Comparison of ENCODE assay signal across 8 cellular contexts in the genomic region with DNA sequence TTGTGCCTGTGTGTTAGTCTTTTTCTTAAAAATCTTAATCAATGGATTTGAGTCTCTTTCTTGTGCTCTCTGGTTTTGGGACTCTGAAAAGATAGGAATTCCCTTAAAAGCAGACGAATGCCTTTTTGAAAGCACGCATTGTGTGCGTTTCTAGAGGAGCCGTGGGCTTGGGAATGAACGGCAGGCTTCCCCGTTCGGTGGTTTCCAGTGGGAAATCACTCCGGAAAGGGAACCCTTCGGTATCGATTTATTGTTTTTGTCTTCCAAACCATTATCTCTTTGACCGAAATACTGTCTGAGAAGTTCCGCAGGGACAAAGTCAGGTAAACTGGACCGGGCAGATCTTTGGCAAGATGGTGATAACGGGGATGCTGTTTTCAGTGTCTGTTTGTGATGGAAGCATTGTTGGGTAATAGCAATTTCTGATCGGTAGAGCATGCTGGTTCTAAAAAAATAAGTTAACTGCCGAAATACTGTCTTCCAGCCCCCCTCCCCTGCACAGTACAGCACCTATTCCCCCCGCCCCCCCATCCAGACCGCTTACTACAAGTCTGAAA. TPM values are rescaled to one million over a fixed set of nuclear protein-coding genes. Genes with fewer than 3 reads are reported as not detected.
DNase-seq lines count a peak whose midpoint lies in the region; ATAC-seq and TF ChIP-seq lines count a peak whose summit lies in the region.

No MANE protein-coding gene starts in this region.

- H3K4me1 ChIP-seq in DOHH2 (ENCODE audit: control insufficient read depth, low read length) (peaks cover 48% of the 10 kb centered on the region), ectodermal cell (ENCODE audit: control insufficient read depth, insufficient read depth, low read length) (peaks cover 31% of the 10 kb centered on the region), neural progenitor cell (peaks cover 21% of the 10 kb centered on the region)

- H3K4me3 Mint-ChIP-seq in neural progenitor cell (no peak overlapping the region), osteocyte (ENCODE audit: unreplicated experiment) (no peak overlapping the region)

- H4K20me1 ChIP-seq in DOHH2 (ENCODE audit: control insufficient read depth, insufficient read depth, low read depth, low read length), result peaks cover 10% of the 10 kb centered on the region; the same call in 1 of the 2 replicates
- peaks cover 13% of the 10 kb centered on the region for H4K20me1 ChIP-seq in neural progenitor cell (ENCODE audit: low read depth)

- peaks cover 3% of the 10 kb centered on the region; the same call in 1 of the 2 replicates for H3K36me3 ChIP-seq in DOHH2 (ENCODE audit: control insufficient read depth, low read length)
- no peaks in the 10 kb centered on the region for H3K36me3 ChIP-seq in ectodermal cell (ENCODE audit: control insufficient read depth, insufficient read depth, low read length)
- H3K36me3 ChIP-seq in neural progenitor cell, result no peaks in the 10 kb centered on the region

- H3K9me2 ChIP-seq in DOHH2 (replicated peaks; ENCODE audit: control insufficient read depth, low read length), result no peaks in the 10 kb centered on the region

- H3K9me3 Mint-ChIP-seq in neural progenitor cell (no peaks in the 10 kb centered on the region), osteocyte (ENCODE audit: unreplicated experiment) (no peaks in the 10 kb centered on the region)

- peaks cover under 1% of the 10 kb centered on the region for H3K36me3 Mint-ChIP-seq in neural progenitor cell
- H3K36me3 Mint-ChIP-seq in osteocyte (ENCODE audit: unreplicated experiment), result no peaks in the 10 kb centered on the region

- DNase-seq in NCI-H345 treated with DMSO at 0.1 percent for 48 hours (lab: John Stamatoyannopoulos, UW; ENCODE audit: unreplicated experiment), result peak; percentile 22
- DNase-seq in neural progenitor cell (ENCODE audit: low spot score), result no peak
- no peak for DNase-seq in osteocyte (ENCODE audit: extremely low spot score, unreplicated experiment)
- DNase-seq in SW480 (ENCODE audit: low spot score), result no peak
- no peak for DNase-seq in NCI-H2227 treated with DMSO at 0.1 percent for 48 hours (lab: John Stamatoyannopoulos, UW)

- H3K27ac ChIP-seq in DOHH2 (ENCODE audit: low read depth, low read length) (peak overlapping the region; percentile 76), ectodermal cell (ENCODE audit: insufficient read depth, low read depth, low read length, poor library complexity, severe bottlenecking) (no peak overlapping the region), neural progenitor cell (no peak overlapping the region)

- H3K4me3 ChIP-seq in DOHH2 (ENCODE audit: low read length), result peak overlapping the region; percentile 94
- peak overlapping the region; percentile 87 for H3K4me3 ChIP-seq in ectodermal cell (ENCODE audit: insufficient read depth, low read depth, low read length)
- H3K4me3 ChIP-seq in neural progenitor cell, result peak overlapping the region; percentile 96

- H3K27ac Mint-ChIP-seq in neural progenitor cell, result no peak overlapping the region
- H3K27ac Mint-ChIP-seq in osteocyte (ENCODE audit: unreplicated experiment), result no peak overlapping the region

- H3K27me3 Mint-ChIP-seq in neural progenitor cell (ENCODE audit: insufficient read depth, low read depth), result peaks cover 2% of the 10 kb centered on the region
- H3K27me3 Mint-ChIP-seq in osteocyte (ENCODE audit: unreplicated experiment), result no peaks in the 10 kb centered on the region

- 1 to 2% methylated on average over 15 to 17 of the region's 18 CpGs for WGBS in ectodermal cell, 2 experiments

- peak overlapping the region; percentile 23 for H3K9ac ChIP-seq in neural progenitor cell

- no peak for TF ChIP-seq CTCF in DOHH2 (IDR thresholded peaks at IDR 0.05; ENCODE audit: low read depth, low read length, poor library complexity, severe bottlenecking)
- TF ChIP-seq CTCF in neural progenitor cell (IDR thresholded peaks at IDR 0.05), result no peak
- TF ChIP-seq CTCF in osteocyte (IDR thresholded peaks at IDR 0.05), result no peak

- peak overlapping the region; percentile 5 for H2AFZ ChIP-seq in neural progenitor cell (replicated peaks)

- H3K79me2 ChIP-seq in DOHH2 (ENCODE audit: control insufficient read depth, low read length), result peaks cover 56% of the 10 kb centered on the region
- H3K79me2 ChIP-seq in neural progenitor cell (ENCODE audit: low read depth), result peaks cover 58% of the 10 kb centered on the region

- H3K9me3 ChIP-seq in DOHH2 (ENCODE audit: control insufficient read depth, insufficient read depth, low read length) (no peaks in the 10 kb centered on the region), ectodermal cell (ENCODE audit: control insufficient read depth, low read length) (no peaks in the 10 kb centered on the region), neural progenitor cell (ENCODE audit: low read depth) (no peaks in the 10 kb centered on the region)

- H3K4me2 ChIP-seq in DOHH2 (ENCODE audit: low read length), result peak overlapping the region; percentile 97
- H3K4me2 ChIP-seq in neural progenitor cell, result peak overlapping the region; percentile 93

- H3F3A ChIP-seq in DOHH2 (ENCODE audit: control insufficient read depth, insufficient read depth) (no peaks in the 10 kb centered on the region), neural progenitor cell (ENCODE audit: low read depth) (peaks cover 41% of the 10 kb centered on the region)

- H3K27me3 ChIP-seq in DOHH2 (ENCODE audit: control insufficient read depth, low read length) (no peaks in the 10 kb centered on the region), ectodermal cell (ENCODE audit: control insufficient read depth, insufficient read depth, low read length, poor library complexity, severe bottlenecking) (no peaks in the 10 kb centered on the region), neural progenitor cell (no peaks in the 10 kb centered on the region)

- H3K4me1 Mint-ChIP-seq in neural progenitor cell, result peaks cover 7% of the 10 kb centered on the region
- H3K4me1 Mint-ChIP-seq in osteocyte (ENCODE audit: unreplicated experiment), result peaks cover 13% of the 10 kb centered on the region

- ATAC-seq in HG03342 (IDR thresholded peaks at IDR 0.05; ENCODE audit: unreplicated experiment), result no peak

RNA-seq across cellular contexts. Expression of a gene that starts 0.4 kb away (rescaled TPM):
- polyA plus RNA-seq in ectodermal cell (2013, experiment 1 of 4), result 19.5 TPM
- polyA plus RNA-seq in ectodermal cell (2013, experiment 2 of 4), result 20.0 TPM
- 14.1 TPM for polyA plus RNA-seq in ectodermal cell (2013, experiment 3 of 4)
- polyA plus RNA-seq in ectodermal cell (2013, experiment 4 of 4), result 16.9 TPM
- total RNA-seq in neural progenitor cell (ENCODE audit: low replicate concordance) (12.0 and 14.4 TPM in 2 replicates), osteocyte (69.3 and 80.0 TPM in 2 replicates)
